ENCODE assay signal across 8 cellular contexts in genomic region chr4:154807042-154807630, GRCh38. TPM values are rescaled to one million over a fixed set of nuclear protein-coding genes. Genes with fewer than 3 reads are reported as not detected.
DNase-seq lines count a peak whose midpoint lies in the region; ATAC-seq and TF ChIP-seq lines count a peak whose summit lies in the region.

No MANE protein-coding gene starts in this region.

- CTCF ChIA-PET in BJ (lab: Yijun Ruan, JAX) = interaction anchor here (0.6 to 8.2 kb wide), 12 partner anchors 9 to 594 kb away, joined by 3 to 89 read pairs (median 6); no protein-coding TSS in a partner anchor

- H3K36me3 ChIP-seq in BJ (ENCODE audit: control insufficient read depth, insufficient read depth, low read length) = no peaks in the 10 kb centered on the region
- H3K36me3 ChIP-seq in thyroid gland = no peaks in the 10 kb centered on the region

- H3K4me1 ChIP-seq in thyroid gland = no peaks in the 10 kb centered on the region

- DNase-seq in BJ (ENCODE audit: low read depth) (no peak), RPMI7951 (ENCODE audit: low read depth) (peak; percentile 22), fibroblast of the aortic adventitia (ENCODE audit: low read depth) (peak; percentile 78), thyroid gland (no peak), posterior vena cava (ENCODE audit: low spot score) (no peak)

- ATAC-seq in GM18861 (IDR thresholded peaks at IDR 0.05; ENCODE audit: unreplicated experiment) (peak; percentile 92), HG03175 (IDR thresholded peaks at IDR 0.05; ENCODE audit: unreplicated experiment) (peak; percentile 90), HG02763 (IDR thresholded peaks at IDR 0.05; ENCODE audit: unreplicated experiment) (no peak)

- no peak overlapping the region for H3K4me3 ChIP-seq in BJ (ENCODE audit: low read depth, low read length)
- no peak overlapping the region for H3K4me3 ChIP-seq in fibroblast of the aortic adventitia (ENCODE audit: low read depth, low read length)
- H3K4me3 ChIP-seq in thyroid gland (replicated peaks in 1 of 3) = no peak overlapping the region

- peak; percentile 60 for TF ChIP-seq CTCF in BJ (IDR thresholded peaks at IDR 0.05; ENCODE audit: insufficient read depth, low read depth, low read length)
- TF ChIP-seq CTCF in fibroblast of the aortic adventitia (IDR thresholded peaks at IDR 0.05; ENCODE audit: insufficient read depth, low read length) = peak; percentile 67
- TF ChIP-seq CTCF in thyroid gland (IDR thresholded peaks at IDR 0.05) = peak in 5 of 6 experiments; percentile 32 to 80 (median 63)

- WGBS in thyroid gland, 2 donors = 56 to 62% methylated on average over 3 of the region's 3 CpGs

- H3K9me3 ChIP-seq in thyroid gland = no peaks in the 10 kb centered on the region

- H3K27ac ChIP-seq in thyroid gland = no peak overlapping the region

- POLR2A ChIA-PET in BJ (lab: Charles Lee) = no interaction called here

- TF ChIP-seq POLR2A in thyroid gland (IDR thresholded peaks at IDR 0.05) = no peak

- H3K27me3 ChIP-seq in BJ (ENCODE audit: control insufficient read depth, insufficient read depth, low read length) (no peaks in the 10 kb centered on the region), thyroid gland (no peaks in the 10 kb centered on the region)

- intact Hi-C loops in thyroid gland (cut with DNase I) (no loop called here), posterior vena cava (cut with DNase I) (no loop called here)

RNA-seq across cellular contexts. Expression of gene RBM46, which starts 26.1 kb away (rescaled TPM):
- polyA plus RNA-seq in BJ (2011; rRNA removed) = 0.01 TPM in 1 of 2 replicates, not detected in the other
- not detected in 2 replicates for polyA minus RNA-seq in BJ (2011; rRNA and poly(A)+ RNA removed)
- total RNA-seq in RPMI7951 (2014; rRNA removed; shearing (Covaris generic)) = not detected in 2 replicates
- 0.57 TPM in 1 of 2 replicates, not detected in the other for total RNA-seq in fibroblast of the aortic adventitia (ENCODE audit: low replicate concordance)
- total RNA-seq in thyroid gland = 1 to 10 TPM in 3 of 4 donors, under 1 TPM in 1; 0.27 to 2.2 (median 1.2) TPM
- total RNA-seq in posterior vena cava = not detected

Comparison
In these comparisons a context has a peak if more than half of its experiments do, and no peak if none do; other contexts are left out.
1. DNase-seq: peak in RPMI7951 (single experiment) and fibroblast of the aortic adventitia (single experiment); none in BJ (single experiment), thyroid gland (0 of 2) and posterior vena cava (single experiment).
2. Peak in every context shown above with its lines, with median percentiles within 50 percentile points of each other: CTCF ChIP-seq.